21 cellular contexts compared by ENCODE assay signal in the genomic region with DNA sequence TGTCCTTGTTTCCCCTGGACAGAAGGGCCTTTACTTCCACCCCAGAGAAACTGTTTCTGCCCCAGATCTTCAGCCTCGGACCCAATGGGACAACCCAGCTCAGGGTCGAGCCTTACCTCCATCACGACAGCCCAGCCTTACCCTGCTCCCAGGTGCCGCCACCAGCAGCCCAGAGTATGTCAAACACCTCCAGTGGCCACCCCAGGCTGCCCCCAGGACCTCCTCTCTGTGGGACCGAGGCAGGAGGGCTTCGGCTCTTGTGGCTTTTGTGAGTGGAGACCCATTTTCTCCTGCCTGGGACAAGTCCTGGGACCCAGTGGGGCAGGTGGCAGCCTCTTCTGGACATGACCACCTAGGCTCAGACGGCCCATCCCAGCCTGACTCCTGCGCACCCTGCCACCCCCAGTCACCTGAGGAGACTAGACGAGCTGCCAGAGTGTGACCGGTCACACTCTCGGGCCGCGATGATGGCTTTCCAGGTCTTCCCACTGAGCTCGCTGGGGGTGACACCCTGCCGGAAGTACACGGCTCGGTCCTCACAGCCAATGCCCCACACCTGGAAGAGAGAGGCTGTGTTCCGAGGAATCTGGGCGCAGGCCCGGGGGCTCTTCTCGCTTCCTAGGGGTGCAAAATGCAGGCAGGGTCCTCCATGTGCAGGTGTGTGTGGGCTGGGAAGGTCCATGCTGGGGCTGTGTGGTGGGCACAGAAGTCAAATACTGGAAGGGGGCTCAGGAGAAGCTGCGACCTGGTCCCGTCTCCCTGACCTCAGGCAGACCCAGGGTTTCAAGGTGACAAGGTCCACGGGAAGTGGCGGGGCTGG. TPM values are rescaled to one million over a fixed set of nuclear protein-coding genes. Genes with fewer than 3 reads are reported as not detected.
DNase-seq lines count a peak whose midpoint lies in the region; ATAC-seq, FAIRE-seq and TF ChIP-seq lines count a peak whose summit lies in the region.
"Had no signal": no experiment of that assay in that cellular context is flagged by ENCODE, and none has a peak within 500 bp of the region (broad histone marks: within the 10 kb centered on the region; RNA-seq: fewer than 3 reads in every experiment).

No MANE protein-coding gene starts in this region.

- H2AK5ac ChIP-seq in neuronal stem cell (ENCODE audit: low read depth, low read length): no peak overlapping the region

- peaks cover 3 to 33% of the 10 kb centered on the region in 2 donors for H3K36me3 ChIP-seq in neuronal stem cell (replicated peaks in 1 of 2; ENCODE audit: control insufficient read depth in 2 of 2, insufficient read depth in 2 of 2, low read length in 2 of 2)
- H3K36me3 ChIP-seq in kidney (ENCODE audit: control insufficient read depth in 1 of 2, insufficient read depth in 2 of 2, low read length in 2 of 2): peaks cover 0 to 6% of the 10 kb centered on the region in 2 donors
- H3K36me3 ChIP-seq: BE2C had no signal

- TF ChIP-seq CTCF in coronary artery (IDR thresholded peaks at IDR 0.05) (no peak), kidney (IDR thresholded peaks at IDR 0.05; ENCODE audit: borderline replicate concordance, extremely low read depth, insufficient read depth) (no peak)

- H2BK120ac ChIP-seq in neuronal stem cell (ENCODE audit: low read depth, low read length): no peak overlapping the region

- 93% methylated on average over 25 of the region's 25 CpGs for WGBS in right cardiac atrium
- WGBS in neuronal stem cell (ENCODE audit: extremely low coverage in 2 of 2, insufficient read length in 2 of 2, insufficient replicate concordance in 1 of 2), 2 donors: no CpG with 5 or more reads among the region's 25 CpGs

- H3K9me3 ChIP-seq in right cardiac atrium (ENCODE audit: control insufficient read depth, low read length) (no peaks in the 10 kb centered on the region), neuronal stem cell (replicated peaks in 1 of 2; ENCODE audit: control insufficient read depth in 2 of 2, insufficient read depth in 1 of 2, low read depth in 1 of 2, low read length in 2 of 2) (no peaks in the 10 kb centered on the region), kidney (ENCODE audit: control insufficient read depth in 1 of 2, low read length in 2 of 2) (no peaks in the 10 kb centered on the region)
- H3K9me3 ChIP-seq: BE2C had no signal

- H3K4ac ChIP-seq in neuronal stem cell (ENCODE audit: low read length): no peak overlapping the region

- DNase-seq in right cardiac atrium (peak in 2 of 3 donors; percentile 31 to 40), cardiac septum (ENCODE audit: low spot score) (no peak), coronary artery (ENCODE audit: low spot score) (peak; percentile 72), neuronal stem cell (ENCODE audit: low spot score) (no peak), kidney (no peak)
- DNase-seq: ACHN; BE2C; C1 segment of cervical spinal cord; CD4-positive, CD25-positive, alpha-beta regulatory T cell; CD8-positive, alpha-beta memory T cell; COR-L47; DMS 273 treated with DMSO at 0.1 percent for 48 hours; DND-41; EL; GOT3; H9 had no signal

- ATAC-seq in right cardiac atrium (no peak), GM19351 (IDR thresholded peaks at IDR 0.05; ENCODE audit: unreplicated experiment) (no peak)
- ATAC-seq: GM12878 had no signal

- intact Hi-C loops in right cardiac atrium (cut with DNase I) (no loop called here), cardiac septum (cut with DNase I) (no loop called here), kidney (cut with DNase I) (no loop called here)

- H2BK15ac ChIP-seq in neuronal stem cell (ENCODE audit: low read length): no peak overlapping the region

- H3K4me2 ChIP-seq in neuronal stem cell (ENCODE audit: insufficient read depth, low read length, poor library complexity, severe bottlenecking): no peak overlapping the region

- H4K8ac ChIP-seq in neuronal stem cell (ENCODE audit: low read depth, low read length): no peak overlapping the region

- H3K27ac ChIP-seq in right cardiac atrium (ENCODE audit: low read length) (no peak overlapping the region), coronary artery (no peak overlapping the region), neuronal stem cell (replicated peaks; ENCODE audit: low read length) (no peak overlapping the region), kidney (ENCODE audit: low read depth in 2 of 2, low read length in 2 of 2) (no peak overlapping the region)

- H3K4me3 ChIP-seq in right cardiac atrium (ENCODE audit: low read length) (no peak overlapping the region), coronary artery (no peak overlapping the region), neuronal stem cell (ENCODE audit: low read length in 2 of 2) (no peak overlapping the region), kidney (ENCODE audit: low read length in 2 of 2) (no peak overlapping the region)
- H3K4me3 ChIP-seq: GM12878 had no signal

- H2BK12ac ChIP-seq in neuronal stem cell (ENCODE audit: low read length): no peak overlapping the region

- no peak overlapping the region for H4K91ac ChIP-seq in neuronal stem cell (ENCODE audit: low read depth, low read length, poor library complexity)

- peak overlapping the region; percentile 3 for H2BK5ac ChIP-seq in neuronal stem cell (ENCODE audit: low read length)

- H3K14ac ChIP-seq in neuronal stem cell (ENCODE audit: low read length): no peak overlapping the region

- H3K4me1 ChIP-seq in right cardiac atrium (ENCODE audit: control insufficient read depth, insufficient read depth, low read length) (no peaks in the 10 kb centered on the region), neuronal stem cell (ENCODE audit: control insufficient read depth in 2 of 2, insufficient read depth in 1 of 2, low read depth in 1 of 2, low read length in 2 of 2) (peaks cover 0 to 2% of the 10 kb centered on the region in 2 donors), kidney (ENCODE audit: control insufficient read depth in 1 of 2, insufficient read depth in 1 of 2, low read depth in 1 of 2, low read length in 2 of 2) (no peaks in the 10 kb centered on the region)
- H3K4me1 ChIP-seq: BE2C had no signal

- H3K23ac ChIP-seq in neuronal stem cell (ENCODE audit: low read depth, low read length, poor library complexity): peak overlapping the region; percentile 31

- H2AFZ ChIP-seq in neuronal stem cell (ENCODE audit: low read length): no peak overlapping the region

- H3K27me3 ChIP-seq in right cardiac atrium (ENCODE audit: control insufficient read depth, insufficient read depth): no peaks in the 10 kb centered on the region
- no peaks in the 10 kb centered on the region for H3K27me3 ChIP-seq in neuronal stem cell (ENCODE audit: control insufficient read depth in 3 of 3, insufficient read depth in 3 of 3, low read depth in 1 of 3, low read length in 3 of 3)
- H3K27me3 ChIP-seq: BE2C had no signal

- H3K9ac ChIP-seq in neuronal stem cell (ENCODE audit: low read depth, low read length, poor library complexity) (no peak overlapping the region), kidney (ENCODE audit: low read length in 2 of 2) (no peak overlapping the region)

- FAIRE-seq in kidney (lab: Jason Lieb, UNC): no peak
- FAIRE-seq: A204.1, GM12878, GM19239 had no signal

- H3K79me1 ChIP-seq in neuronal stem cell (ENCODE audit: low read depth, low read length): peaks cover 5% of the 10 kb centered on the region

- no peak overlapping the region for H3K18ac ChIP-seq in neuronal stem cell (ENCODE audit: low read length)

RNA-seq across cellular contexts. Expression of a gene that starts 15.5 kb away (rescaled TPM):
- total RNA-seq in right cardiac atrium (10 to 100 TPM; 20.9 to 25.5 (median 25.1) TPM), cardiac septum (16.6 TPM), kidney (39.5 TPM)
- polyA plus RNA-seq in right cardiac atrium (10.5 TPM), kidney (ENCODE audit: insufficient read depth, low read depth, low replicate concordance) (5.1 TPM)
- 7.3 TPM for polyA plus RNA-seq in neuronal stem cell (2013, experiment 1 of 2)
- polyA plus RNA-seq in neuronal stem cell (2013, experiment 2 of 2): 7.5 TPM

RNA-seq across cellular contexts. Expression of a gene that starts 25.3 kb away (rescaled TPM):
- total RNA-seq in right cardiac atrium: under 1 TPM in 2 of 4 donors, not detected in 2; 0.53 to 0.57 TPM
- polyA plus RNA-seq in right cardiac atrium: not detected
- not detected for total RNA-seq in cardiac septum
- polyA plus RNA-seq in neuronal stem cell (2013, experiment 1 of 2): 2.4 TPM
- polyA plus RNA-seq in neuronal stem cell (2013, experiment 2 of 2): 2.2 TPM
- total RNA-seq in kidney: 3.1 TPM
- not detected for polyA plus RNA-seq in kidney (ENCODE audit: insufficient read depth, low read depth, low replicate concordance)
- total RNA-seq: CD4-positive, CD25-positive, alpha-beta regulatory T cell; CD8-positive, alpha-beta memory T cell; G401 had no signal
- polyA plus RNA-seq: CD4-positive, CD25-positive, alpha-beta regulatory T cell; CD8-positive, alpha-beta memory T cell had no signal

RNA-seq across cellular contexts. Expression of a gene that starts 44.9 kb away (rescaled TPM):
- total RNA-seq in right cardiac atrium (100 to 1,000 TPM; 156 to 203 (median 187) TPM), cardiac septum (162 TPM), kidney (192 TPM)
- polyA plus RNA-seq in right cardiac atrium (209 TPM), kidney (ENCODE audit: insufficient read depth, low read depth, low replicate concordance) (240 TPM)
- 197 TPM for polyA plus RNA-seq in neuronal stem cell (2013, experiment 1 of 2)
- polyA plus RNA-seq in neuronal stem cell (2013, experiment 2 of 2): 198 TPM

Comparison
In these comparisons a context has a peak if more than half of its experiments do, and no peak if none do; other contexts are left out.
1. DNase-seq: peak in right cardiac atrium (2 of 3) and coronary artery (single experiment); none in cardiac septum (single experiment), neuronal stem cell (single experiment) and kidney (single experiment).